Comparison of ENCODE assay signal across 22 cellular contexts in the genomic region with DNA sequence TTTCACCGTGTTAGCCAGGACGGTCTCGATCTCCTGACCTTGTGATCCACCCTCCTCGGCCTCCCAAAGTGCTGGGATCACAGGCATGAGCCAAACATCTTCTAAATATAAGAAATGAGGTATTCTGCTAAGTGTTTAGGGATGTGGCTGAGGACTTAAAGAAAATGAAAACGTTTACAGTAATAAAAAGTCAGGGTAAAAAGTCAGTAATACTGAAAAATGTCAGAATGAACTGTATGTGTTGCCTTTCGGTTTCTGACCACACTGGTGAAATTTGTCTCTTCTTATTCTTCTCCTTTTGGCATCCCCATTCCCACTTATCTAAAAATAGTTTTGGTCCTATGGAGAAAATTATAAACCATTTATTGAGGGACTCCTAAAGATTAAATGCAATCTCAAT. TPM values are rescaled to one million over a fixed set of nuclear protein-coding genes. Genes with fewer than 3 reads are reported as not detected.
A peak's percentile ranks its signal among the peaks of the same experiment; 100 is the strongest.
DNase-seq lines count a peak whose midpoint lies in the region; ATAC-seq and TF ChIP-seq lines count a peak whose summit lies in the region.
"Had no signal": no experiment of that assay in that cellular context is flagged by ENCODE, and none has a peak within 500 bp of the region (broad histone marks: within the 10 kb centered on the region; RNA-seq: fewer than 3 reads in every experiment).

No MANE protein-coding gene starts in this region.

- no peak overlapping the region for H2AFZ ChIP-seq in PC-3 (ENCODE audit: low read length)

- H4K20me1 ChIP-seq in PC-3 (ENCODE audit: low read length), result no peaks in the 10 kb centered on the region

- peaks cover 3% of the 10 kb centered on the region for H3K9me3 Mint-ChIP-seq in activated CD4-positive, alpha-beta T cell treated with anti-CD3 and anti-CD28 coated beads, Interleukin-2, amount 10 ng/mL, durations not matched to agents 7 days and 5 days
- no peaks in the 10 kb centered on the region for H3K9me3 Mint-ChIP-seq in CD8-positive, alpha-beta memory T cell
- H3K9me3 Mint-ChIP-seq in T-helper 1 cell treated with Interleukin-12 subunit alpha and Interleukin-12 subunit beta and Interleukin-4 antibody, amounts not matched to agents 30 μg/mL and 1 μg/mL, for 36 hours, result no peaks in the 10 kb centered on the region
- H3K9me3 Mint-ChIP-seq: CD14-positive monocyte had no signal

- H3K27ac Mint-ChIP-seq in activated CD4-positive, alpha-beta T cell treated with anti-CD3 and anti-CD28 coated beads, Interleukin-2, amount 10 ng/mL, durations not matched to agents 7 days and 5 days, result peak overlapping the region; percentile 90
- H3K27ac Mint-ChIP-seq in CD8-positive, alpha-beta memory T cell, result peak overlapping the region; percentile 68 to 98 (median 92)
- peak overlapping the region; percentile 85 for H3K27ac Mint-ChIP-seq in T-helper 1 cell treated with Interleukin-12 subunit alpha and Interleukin-12 subunit beta and Interleukin-4 antibody, amounts not matched to agents 30 μg/mL and 1 μg/mL, for 36 hours
- H3K27ac Mint-ChIP-seq: CD14-positive monocyte, mesothelial cell of epicardium had no signal

- no peaks in the 10 kb centered on the region for H3F3A ChIP-seq in PC-3 (ENCODE audit: low read length, unreplicated experiment)

- ATAC-seq in heart left ventricle (no peak), PC-3 (no peak)
- ATAC-seq: left lobe of liver had no signal

- no peaks in the 10 kb centered on the region for H3K79me2 ChIP-seq in PC-3 (ENCODE audit: low read length)

- no peak overlapping the region for H3K4me2 ChIP-seq in PC-3 (ENCODE audit: low read length)

- intact Hi-C loops in heart left ventricle (cut with DNase I) (loop anchor here in 1 of 10 donors (5.0 kb wide), 1 partner anchor 40 kb away; no protein-coding TSS in a partner anchor), PC-3 (cut with micrococcal nuclease) (no loop called here)

- peak overlapping the region; percentile 79 for H3K4me3 Mint-ChIP-seq in activated CD4-positive, alpha-beta T cell treated with anti-CD3 and anti-CD28 coated beads, Interleukin-2, amount 10 ng/mL, durations not matched to agents 7 days and 5 days
- peak overlapping the region; percentile 35 to 96 (median 88) for H3K4me3 Mint-ChIP-seq in CD8-positive, alpha-beta memory T cell
- peak overlapping the region; percentile 52 for H3K4me3 Mint-ChIP-seq in T-helper 1 cell treated with Interleukin-12 subunit alpha and Interleukin-12 subunit beta and Interleukin-4 antibody, amounts not matched to agents 30 μg/mL and 1 μg/mL, for 36 hours
- H3K4me3 Mint-ChIP-seq: CD14-positive monocyte, mesothelial cell of epicardium had no signal

- WGBS in heart left ventricle, 4 donors, result 70 to 83% (median 76%) methylated on average over 6 of the region's 6 CpGs

- no peaks in the 10 kb centered on the region for H3K9me3 ChIP-seq in CD8-positive, alpha-beta memory T cell (ENCODE audit: low read length)
- H3K9me3 ChIP-seq in effector memory CD4-positive, alpha-beta T cell (ENCODE audit: control insufficient read depth, low read length), result no peaks in the 10 kb centered on the region
- H3K9me3 ChIP-seq in heart left ventricle, result no peaks in the 10 kb centered on the region
- no peaks in the 10 kb centered on the region for H3K9me3 ChIP-seq in PC-3 (ENCODE audit: low read length)

- H3K36me3 Mint-ChIP-seq in activated CD4-positive, alpha-beta T cell treated with anti-CD3 and anti-CD28 coated beads, Interleukin-2, amount 10 ng/mL, durations not matched to agents 7 days and 5 days (ENCODE audit: low read depth), result peaks cover 46% of the 10 kb centered on the region
- H3K36me3 Mint-ChIP-seq in CD8-positive, alpha-beta memory T cell, result peaks cover 3 to 27% (median 12%) of the 10 kb centered on the region in 3 donors
- peaks cover 28% of the 10 kb centered on the region for H3K36me3 Mint-ChIP-seq in T-helper 1 cell treated with Interleukin-12 subunit alpha and Interleukin-12 subunit beta and Interleukin-4 antibody, amounts not matched to agents 30 μg/mL and 1 μg/mL, for 36 hours (ENCODE audit: low read depth)

- no peak for TF ChIP-seq POLR2A in heart left ventricle (IDR thresholded peaks at IDR 0.05)

- H3K9ac ChIP-seq in PC-3 (ENCODE audit: low read length), result no peak overlapping the region

- CTCF ChIA-PET in activated CD4-positive, alpha-beta T cell treated with anti-CD3 and anti-CD28 coated beads, Interleukin-2, amount 10 ng/mL, durations not matched to agents 7 days and 5 days (lab: Charles Lee), result interaction anchor here (0.9 kb wide), 1 partner anchor 138 kb away, joined by 5 read pairs; no protein-coding TSS in a partner anchor
- CTCF ChIA-PET in CD8-positive, alpha-beta memory T cell (lab: Charles Lee), result interaction anchor here (0.8 to 14.4 kb wide), 2 partner anchors 12 to 21 kb away, joined by 4 to 129 read pairs; a partner anchor contains a TSS
- CTCF ChIA-PET in PC-3 (lab: Charles Lee), result no interaction called here

- no TSS peak for BruUV-seq in PC-3 (replicated peaks; lab: Mats Ljungman, UMichigan)

- H3K4me3 ChIP-seq in CD8-positive, alpha-beta memory T cell (ENCODE audit: low read length), result no peak overlapping the region
- no peak overlapping the region for H3K4me3 ChIP-seq in effector memory CD4-positive, alpha-beta T cell (ENCODE audit: insufficient read depth, low read depth, low read length, poor library complexity, severe bottlenecking)
- H3K4me3 ChIP-seq in heart left ventricle (no peak overlapping the region), PC-3 (ENCODE audit: low read length) (no peak overlapping the region)
- H3K4me3 ChIP-seq: skin epidermis had no signal

- DNase-seq in activated CD4-positive, alpha-beta T cell treated with anti-CD3 and anti-CD28 coated beads, Interleukin-2, amount 10 ng/mL, durations not matched to agents 7 days and 5 days, result no peak
- no peak for DNase-seq in activated CD4-positive, alpha-beta T cell treated with anti-CD3 and anti-CD28 coated beads, Interleukin-2, amount 50 U/mL, for 1 hour
- DNase-seq in CD8-positive, alpha-beta memory T cell, result no peak
- DNase-seq in effector memory CD4-positive, alpha-beta T cell, result no peak
- DNase-seq in heart left ventricle (no peak), NCI-H446 treated with DMSO at 0.1 percent for 48 hours (lab: John Stamatoyannopoulos, UW) (no peak), PC-3 (no peak)
- DNase-seq: activated CD4-positive, alpha-beta T cell treated with anti-CD3 and anti-CD28 coated beads, Interleukin-2, amount 50 U/mL, for 4 hours; activated effector memory CD4-positive, alpha-beta T cell treated with anti-CD3 and anti-CD28 coated beads, Interleukin-2, amount 50 U/mL, for 16 hours; DND-41; effector CD8-positive, alpha-beta T cell; glutamatergic neuron; KG1; NCI-H1048; NCI-H2029; NCI-H446; stimulated activated CD4-positive, alpha-beta T cell treated with anti-CD3 and anti-CD28 coated beads, Interleukin-2, amount 100 ng/mL, for 48 hours had no signal

- H3K27me3 Mint-ChIP-seq in activated CD4-positive, alpha-beta T cell treated with anti-CD3 and anti-CD28 coated beads, Interleukin-2, amount 10 ng/mL, durations not matched to agents 7 days and 5 days, result no peaks in the 10 kb centered on the region
- H3K27me3 Mint-ChIP-seq in CD8-positive, alpha-beta memory T cell, result peaks cover 0 to 1% of the 10 kb centered on the region in 2 donors
- no peaks in the 10 kb centered on the region for H3K27me3 Mint-ChIP-seq in T-helper 1 cell treated with Interleukin-12 subunit alpha and Interleukin-12 subunit beta and Interleukin-4 antibody, amounts not matched to agents 30 μg/mL and 1 μg/mL, for 36 hours (ENCODE audit: low read depth)

- peaks cover 63% of the 10 kb centered on the region for H3K4me1 Mint-ChIP-seq in activated CD4-positive, alpha-beta T cell treated with anti-CD3 and anti-CD28 coated beads, Interleukin-2, amount 10 ng/mL, durations not matched to agents 7 days and 5 days
- peaks cover 64 to 81% (median 80%) of the 10 kb centered on the region in 3 donors for H3K4me1 Mint-ChIP-seq in CD8-positive, alpha-beta memory T cell
- H3K4me1 Mint-ChIP-seq in T-helper 1 cell treated with Interleukin-12 subunit alpha and Interleukin-12 subunit beta and Interleukin-4 antibody, amounts not matched to agents 30 μg/mL and 1 μg/mL, for 36 hours (ENCODE audit: low read depth), result peaks cover 55% of the 10 kb centered on the region

- TF ChIP-seq CTCF in heart left ventricle (IDR thresholded peaks at IDR 0.05) (no peak), PC-3 (conservative IDR thresholded peaks at IDR 0.05; ENCODE audit: low read depth, low read length) (no peak)

- peaks cover 52% of the 10 kb centered on the region for H3K4me1 ChIP-seq in CD8-positive, alpha-beta memory T cell (ENCODE audit: insufficient read depth, low read length)
- peaks cover 35% of the 10 kb centered on the region for H3K4me1 ChIP-seq in effector memory CD4-positive, alpha-beta T cell (ENCODE audit: control insufficient read depth, insufficient read depth, low read length, poor library complexity, severe bottlenecking)
- H3K4me1 ChIP-seq in heart left ventricle (peaks cover 0 to 45% (median 11%) of the 10 kb centered on the region in 12 donors), PC-3 (ENCODE audit: insufficient read depth, low read length) (peaks cover 5% of the 10 kb centered on the region; the same call in 1 of the 2 replicates)

- H3K27me3 ChIP-seq in CD8-positive, alpha-beta memory T cell (ENCODE audit: insufficient read depth, low read length, poor library complexity, severe bottlenecking), result no peaks in the 10 kb centered on the region
- no peaks in the 10 kb centered on the region for H3K27me3 ChIP-seq in effector memory CD4-positive, alpha-beta T cell (replicated peaks; ENCODE audit: control insufficient read depth, insufficient read depth, low read length, poor library complexity, severe bottlenecking)
- H3K27me3 ChIP-seq in heart left ventricle, result no peaks in the 10 kb centered on the region
- no peaks in the 10 kb centered on the region for H3K27me3 ChIP-seq in PC-3 (ENCODE audit: low read length)

- H3K36me3 ChIP-seq in CD8-positive, alpha-beta memory T cell (ENCODE audit: insufficient read depth, low read length), result no peaks in the 10 kb centered on the region
- no peaks in the 10 kb centered on the region for H3K36me3 ChIP-seq in effector memory CD4-positive, alpha-beta T cell (ENCODE audit: control insufficient read depth, insufficient read depth, low read length)
- H3K36me3 ChIP-seq in heart left ventricle (peaks cover 0 to 22% (median 0%) of the 10 kb centered on the region in 9 donors), PC-3 (ENCODE audit: low read depth, low read length) (no peaks in the 10 kb centered on the region)

- POLR2A ChIA-PET in activated CD4-positive, alpha-beta T cell treated with anti-CD3 and anti-CD28 coated beads, Interleukin-2, amount 10 ng/mL, durations not matched to agents 7 days and 5 days (lab: Charles Lee), result interaction anchor here (1.1 kb wide), 1 partner anchor 22 kb away, joined by 3 read pairs; no protein-coding TSS in a partner anchor
- POLR2A ChIA-PET in CD8-positive, alpha-beta memory T cell (lab: Charles Lee), result interaction anchor here (0.6 to 1.5 kb wide), 3 partner anchors 11 to 48 kb away, joined by 4 to 7 read pairs (median 4); no protein-coding TSS in a partner anchor
- POLR2A ChIA-PET in PC-3 (lab: Charles Lee; ENCODE audit: unreplicated experiment), result no interaction called here

- no peaks in the 10 kb centered on the region for H3K9me2 ChIP-seq in PC-3 (replicated peaks; ENCODE audit: low read length)

- no peak overlapping the region for H3K27ac ChIP-seq in CD8-positive, alpha-beta memory T cell (ENCODE audit: low read depth, low read length)
- peak overlapping the region; percentile 32 for H3K27ac ChIP-seq in effector memory CD4-positive, alpha-beta T cell (ENCODE audit: insufficient read depth, low read length, poor library complexity, severe bottlenecking)
- H3K27ac ChIP-seq in heart left ventricle (peak overlapping the region in 1 of 12 donors; percentile 73), PC-3 (ENCODE audit: low read length) (no peak overlapping the region)

RNA-seq across cellular contexts. Expression of a gene that starts 20.5 kb away (rescaled TPM):
- 10 to 100 TPM; 16.6 to 16.9 TPM for total RNA-seq in activated CD4-positive, alpha-beta T cell treated with anti-CD3 and anti-CD28 coated beads, Interleukin-2, amount 10 ng/mL, durations not matched to agents 7 days and 5 days
- total RNA-seq in CD8-positive, alpha-beta memory T cell, result 10 to 100 TPM; 13.1 to 13.7 TPM
- 28.4 TPM for polyA plus RNA-seq in CD8-positive, alpha-beta memory T cell
- 10 to 100 TPM; 25.7 to 63.6 (median 44.3) TPM for total RNA-seq in heart left ventricle
- polyA plus RNA-seq in heart left ventricle, result 10 to 100 TPM; 19.6 to 26.3 TPM
- total RNA-seq in PC-3 (2014; rRNA removed), result 4.4 and 5.6 TPM in 2 replicates

RNA-seq across cellular contexts. Expression of a gene that starts 20.8 kb away (rescaled TPM):
- total RNA-seq in activated CD4-positive, alpha-beta T cell treated with anti-CD3 and anti-CD28 coated beads, Interleukin-2, amount 10 ng/mL, durations not matched to agents 7 days and 5 days, result 100 to 1,000 TPM; 177 to 181 TPM
- total RNA-seq in CD8-positive, alpha-beta memory T cell, result 10 to 100 TPM; 87.4 to 88.0 TPM
- 188 TPM for polyA plus RNA-seq in CD8-positive, alpha-beta memory T cell
- total RNA-seq in heart left ventricle, result 10 to 100 TPM; 22.5 to 92.5 (median 55.9) TPM
- 10 to 100 TPM; 43.3 to 58.1 TPM for polyA plus RNA-seq in heart left ventricle
- total RNA-seq in PC-3 (2014; rRNA removed), result 90.2 and 97.2 TPM in 2 replicates
